ENCODE assay signal across 1 cellular context in genomic region chr4:105544517-105544916, GRCh38.
TF ChIP-seq lines count a peak whose summit lies in the region.

No MANE protein-coding gene starts in this region.

TF ChIP-seq in SK-N-SH treated with all-trans-retinoic acid at 6 μM for 48 hours, 23 proteins besides CTCF, POLR2A, EP300 and RAD21 (continued from another document):
- TF ChIP-seq CSRNP3 (CRISPR knock-in tag; IDR thresholded peaks at IDR 0.05) (no peak; the same call in 1 of the 2 replicates), TSHZ2 (CRISPR knock-in tag; IDR thresholded peaks at IDR 0.05) (no peak), RARB (CRISPR knock-in tag; IDR thresholded peaks at IDR 0.05) (no peak), ZFP30 (CRISPR knock-in tag; IDR thresholded peaks at IDR 0.05) (no peak), ZFP3 (CRISPR knock-in tag; IDR thresholded peaks at IDR 0.05) (no peak), ARNTL (CRISPR knock-in tag; IDR thresholded peaks at IDR 0.05; ENCODE audit: borderline replicate concordance, low read depth) (no peak), ZNF565 (CRISPR knock-in tag; conservative IDR thresholded peaks at IDR 0.05; ENCODE audit: low read depth) (no peak), OSR1 (CRISPR knock-in tag; IDR thresholded peaks at IDR 0.05) (no peak)
TF ChIP-seq in SK-N-SH treated with all-trans-retinoic acid at 6 μM for 48 hours: peak in this region for 4.
